In genomic region chr19:36436531-36436930, GRCh38 we compare ENCODE assay signal across 1 cellular context.
TF ChIP-seq lines count a peak whose summit lies in the region.

No MANE protein-coding gene starts in this region.

TF ChIP-seq in K562, 482 proteins besides CTCF, POLR2A, EP300 and RAD21:
- TF ChIP-seq, protein P1, sequence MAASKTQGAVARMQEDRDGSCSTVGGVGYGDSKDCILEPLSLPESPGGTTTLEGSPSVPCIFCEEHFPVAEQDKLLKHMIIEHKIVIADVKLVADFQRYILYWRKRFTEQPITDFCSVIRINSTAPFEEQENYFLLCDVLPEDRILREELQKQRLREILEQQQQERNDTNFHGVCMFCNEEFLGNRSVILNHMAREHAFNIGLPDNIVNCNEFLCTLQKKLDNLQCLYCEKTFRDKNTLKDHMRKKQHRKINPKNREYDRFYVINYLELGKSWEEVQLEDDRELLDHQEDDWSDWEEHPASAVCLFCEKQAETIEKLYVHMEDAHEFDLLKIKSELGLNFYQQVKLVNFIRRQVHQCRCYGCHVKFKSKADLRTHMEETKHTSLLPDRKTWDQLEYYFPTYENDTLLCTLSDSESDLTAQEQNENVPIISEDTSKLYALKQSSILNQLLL (CRISPR knock-in tag; IDR thresholded peaks at IDR 0.05; ENCODE audit: borderline replicate concordance), result no peak
- TF ChIP-seq CREM (IDR thresholded peaks at IDR 0.05; ENCODE audit: low read depth) (0 out of 2 replicates have a peak, but pooled peaks have one; percentile 16), RFX5 (IDR thresholded peaks at IDR 0.05; ENCODE audit: low read depth, low read length) (peak; percentile 95), ZFP91 (CRISPR knock-in tag; IDR thresholded peaks at IDR 0.05) (no peak), ATF6 (CRISPR knock-in tag; IDR thresholded peaks at IDR 0.05) (no peak), ATF1 (CRISPR knock-in tag; IDR thresholded peaks at IDR 0.05) (no peak), ATF1 (tag; IDR thresholded peaks at IDR 0.05) (peak; percentile 29; the same call in 1 of the 2 replicates), GTF3C2 (IDR thresholded peaks at IDR 0.05; ENCODE audit: borderline replicate concordance, extremely low read depth, insufficient read length) (no peak), ZNF197 (CRISPR knock-in tag; IDR thresholded peaks at IDR 0.05; ENCODE audit: low read depth) (no peak), PREB (CRISPR knock-in tag; IDR thresholded peaks at IDR 0.05) (no peak), LARP7 (IDR thresholded peaks at IDR 0.05) (no peak)
TF ChIP-seq in K562: peak in this region for 3.
